In the genomic region with DNA sequence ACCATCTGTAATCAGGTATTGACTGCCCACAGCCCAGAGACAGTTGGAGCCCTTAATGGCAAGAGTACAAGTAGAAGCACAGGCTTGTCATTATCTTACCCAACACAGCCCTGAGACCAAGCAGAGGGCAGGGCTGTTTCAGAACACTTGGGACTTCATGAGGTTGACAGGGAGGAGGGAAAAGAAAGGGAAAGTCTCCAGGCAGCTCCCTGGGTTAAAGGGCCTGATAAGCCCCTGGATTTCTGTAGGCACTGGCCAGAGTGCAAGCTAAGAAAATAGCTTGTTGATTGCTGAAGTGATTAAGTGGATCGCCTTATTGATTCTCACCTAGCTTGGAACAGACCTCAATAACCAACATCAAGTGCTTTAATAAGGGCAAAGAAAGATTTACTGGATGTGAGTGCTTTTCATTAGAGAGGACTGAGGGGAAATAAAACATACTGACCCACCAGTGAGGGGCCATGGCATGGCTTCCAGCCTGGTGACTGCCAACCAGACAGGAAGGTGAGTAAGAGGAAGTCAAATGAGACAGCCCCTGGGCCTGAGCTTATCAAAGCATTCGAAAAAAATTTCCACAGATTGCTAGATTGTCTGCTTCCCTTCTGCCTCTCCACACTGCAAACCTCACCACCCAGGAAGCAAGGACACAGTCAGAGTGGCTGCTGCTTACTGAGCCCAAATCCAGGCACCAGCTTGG, we compare ENCODE assay signal across 16 cellular contexts.
DNase-seq lines count a peak whose midpoint lies in the region; ATAC-seq and TF ChIP-seq lines count a peak whose summit lies in the region.
"Had no signal": no experiment of that assay in that cellular context is flagged by ENCODE, and none has a peak within 500 bp of the region (broad histone marks: within the 10 kb centered on the region; RNA-seq: fewer than 3 reads in every experiment).

No MANE protein-coding gene starts in this region.

- no peaks in the 10 kb centered on the region for H4K20me1 ChIP-seq in smooth muscle cell (ENCODE audit: low read depth)

- H3K9me3 ChIP-seq in smooth muscle cell (replicated peaks; ENCODE audit: low read depth) (peaks cover 5% of the 10 kb centered on the region), thyroid gland (no peaks in the 10 kb centered on the region)
- H3K9me3 ChIP-seq: Caco-2 had no signal

- no peaks in the 10 kb centered on the region for H3K79me2 ChIP-seq in smooth muscle cell (ENCODE audit: low read depth)
- H3K79me2 ChIP-seq: hepatocyte had no signal

- H3K27me3 ChIP-seq in smooth muscle cell (ENCODE audit: low read depth) = no peaks in the 10 kb centered on the region
- no peaks in the 10 kb centered on the region for H3K27me3 ChIP-seq in thyroid gland
- H3K27me3 ChIP-seq: hepatocyte, tibial artery had no signal

- H3K36me3 Mint-ChIP-seq in activated CD8-positive, alpha-beta T cell treated with anti-CD3 and anti-CD28 coated beads for 36 hours (ENCODE audit: low read depth) = peaks cover 4% of the 10 kb centered on the region
- no peaks in the 10 kb centered on the region for H3K36me3 Mint-ChIP-seq in activated CD8-positive, alpha-beta T cell treated with anti-CD3 and anti-CD28 coated beads, Interleukin-2, amount 10 ng/mL, durations not matched to agents 7 days and 5 days (ENCODE audit: low read depth)

- peak; percentile 2 for DNase-seq in activated CD8-positive, alpha-beta T cell treated with anti-CD3 and anti-CD28 coated beads for 36 hours
- no peak for DNase-seq in activated CD8-positive, alpha-beta T cell treated with anti-CD3 and anti-CD28 coated beads, Interleukin-2, amount 10 ng/mL, durations not matched to agents 7 days and 5 days
- DNase-seq in fibroblast of villous mesenchyme (ENCODE audit: low read depth) (peak; percentile 8), smooth muscle cell (lab: John Stamatoyannopoulos, UW; ENCODE audit: unreplicated experiment) (no peak), thyroid gland (no peak), NCI-H2171 (lab: John Stamatoyannopoulos, UW) (no peak), HPDE6-E6E7 (ENCODE audit: extremely low spot score) (no peak)
- DNase-seq: activated CD4-positive, alpha-beta T cell treated with anti-CD3 and anti-CD28 coated beads, Interleukin-2, amount 50 U/mL, for 4 hours; activated effector memory CD4-positive, alpha-beta T cell treated with Interleukin-2 at 50 U/mL for 16 hours; Caco-2; lower lobe of right lung; NCI-H2107; tibial artery had no signal

- 60% methylated on average over 2 of the region's 2 CpGs for WGBS in smooth muscle cell (ENCODE audit: low lambda C conversion rate)
- WGBS in thyroid gland, 2 donors = 77 to 92% methylated on average over 2 of the region's 2 CpGs

- H3K4me3 Mint-ChIP-seq in activated CD8-positive, alpha-beta T cell treated with anti-CD3 and anti-CD28 coated beads for 36 hours = no peak overlapping the region
- no peak overlapping the region for H3K4me3 Mint-ChIP-seq in activated CD8-positive, alpha-beta T cell treated with anti-CD3 and anti-CD28 coated beads, Interleukin-2, amount 10 ng/mL, durations not matched to agents 7 days and 5 days
- H3K4me3 Mint-ChIP-seq: T-helper 1 cell treated with Interleukin-12 subunit alpha and Interleukin-12 subunit beta and Interleukin-4 antibody, amounts not matched to agents 30 μg/mL and 1 μg/mL, for 36 hours had no signal

- intact Hi-C loops in activated CD8-positive, alpha-beta T cell treated with anti-CD3 and anti-CD28 coated beads for 36 hours (cut with micrococcal nuclease) = no loop called here
- intact Hi-C loops in thyroid gland (cut with DNase I) = no loop called here

- no peak for TF ChIP-seq POLR2A in thyroid gland (IDR thresholded peaks at IDR 0.05)

- peak overlapping the region; percentile 46 for H3K4me2 ChIP-seq in smooth muscle cell
- H3K4me2 ChIP-seq: hepatocyte had no signal

- peaks cover 9% of the 10 kb centered on the region for H3K27me3 Mint-ChIP-seq in activated CD8-positive, alpha-beta T cell treated with anti-CD3 and anti-CD28 coated beads for 36 hours
- H3K27me3 Mint-ChIP-seq in activated CD8-positive, alpha-beta T cell treated with anti-CD3 and anti-CD28 coated beads, Interleukin-2, amount 10 ng/mL, durations not matched to agents 7 days and 5 days (ENCODE audit: low read depth) = peaks cover 9% of the 10 kb centered on the region

- no peaks in the 10 kb centered on the region for H3K4me1 Mint-ChIP-seq in activated CD8-positive, alpha-beta T cell treated with anti-CD3 and anti-CD28 coated beads for 36 hours (ENCODE audit: low read depth)
- peaks cover 4% of the 10 kb centered on the region for H3K4me1 Mint-ChIP-seq in activated CD8-positive, alpha-beta T cell treated with anti-CD3 and anti-CD28 coated beads, Interleukin-2, amount 10 ng/mL, durations not matched to agents 7 days and 5 days (ENCODE audit: low read depth)

- H3K36me3 ChIP-seq in smooth muscle cell (ENCODE audit: low read depth) (no peaks in the 10 kb centered on the region), thyroid gland (no peaks in the 10 kb centered on the region)
- H3K36me3 ChIP-seq: lower lobe of right lung, tibial artery had no signal

- CTCF ChIA-PET in activated CD8-positive, alpha-beta T cell treated with anti-CD3 and anti-CD28 coated beads for 36 hours (lab: Charles Lee) = no interaction called here
- CTCF ChIA-PET in activated CD8-positive, alpha-beta T cell treated with anti-CD3 and anti-CD28 coated beads, Interleukin-2, amount 10 ng/mL, durations not matched to agents 7 days and 5 days (lab: Charles Lee) = no interaction called here

- H3K4me1 ChIP-seq in smooth muscle cell (ENCODE audit: low read depth) (peaks cover 10% of the 10 kb centered on the region), thyroid gland (peaks cover 15 to 27% of the 10 kb centered on the region in 2 donors)
- H3K4me1 ChIP-seq: Caco-2, lower lobe of right lung had no signal

- peaks cover 8% of the 10 kb centered on the region for H3K9me3 Mint-ChIP-seq in activated CD8-positive, alpha-beta T cell treated with anti-CD3 and anti-CD28 coated beads for 36 hours
- peaks cover 5% of the 10 kb centered on the region for H3K9me3 Mint-ChIP-seq in activated CD8-positive, alpha-beta T cell treated with anti-CD3 and anti-CD28 coated beads, Interleukin-2, amount 10 ng/mL, durations not matched to agents 7 days and 5 days (ENCODE audit: insufficient read depth)

- POLR2A ChIA-PET in activated CD8-positive, alpha-beta T cell treated with anti-CD3 and anti-CD28 coated beads for 36 hours (lab: Charles Lee) = no interaction called here
- POLR2A ChIA-PET in activated CD8-positive, alpha-beta T cell treated with anti-CD3 and anti-CD28 coated beads, Interleukin-2, amount 10 ng/mL, durations not matched to agents 7 days and 5 days (lab: Charles Lee) = interaction anchor here (0.6 kb wide), 2 partner anchors 21 to 61 kb away, joined by 3 read pairs; no protein-coding TSS in a partner anchor

- no peak for ATAC-seq in activated CD8-positive, alpha-beta T cell treated with anti-CD3 and anti-CD28 coated beads for 36 hours
- ATAC-seq in activated CD8-positive, alpha-beta T cell treated with anti-CD3 and anti-CD28 coated beads, Interleukin-2, amount 10 ng/mL, durations not matched to agents 7 days and 5 days = no peak
- peak; percentile 53; the same call in 2 of the 3 replicates for ATAC-seq in SK-N-SH treated with all-trans-retinoic acid at 6 μM for 48 hours

- peak overlapping the region; percentile 55 for H3K27ac ChIP-seq in smooth muscle cell (ENCODE audit: low read depth)
- no peak overlapping the region for H3K27ac ChIP-seq in thyroid gland
- H3K27ac ChIP-seq: hepatocyte, lower lobe of right lung, tibial artery had no signal

- peak overlapping the region; percentile 52 for H2AFZ ChIP-seq in smooth muscle cell (ENCODE audit: low read depth)
- H2AFZ ChIP-seq: hepatocyte had no signal

- TF ChIP-seq CTCF in activated CD8-positive, alpha-beta T cell treated with anti-CD3 and anti-CD28 coated beads for 36 hours (IDR thresholded peaks at IDR 0.05) = no peak
- TF ChIP-seq CTCF in fibroblast of villous mesenchyme (IDR thresholded peaks at IDR 0.05; ENCODE audit: insufficient read depth, low read depth, low read length) (no peak), smooth muscle cell (IDR thresholded peaks at IDR 0.05; ENCODE audit: borderline replicate concordance, insufficient read depth, poor library complexity, severe bottlenecking) (no peak), thyroid gland (IDR thresholded peaks at IDR 0.05) (no peak)

- no peak overlapping the region for H3K4me3 ChIP-seq in fibroblast of villous mesenchyme (ENCODE audit: low read depth, low read length)
- H3K4me3 ChIP-seq in smooth muscle cell = no peak overlapping the region
- H3K4me3 ChIP-seq in thyroid gland (replicated peaks in 1 of 3) = no peak overlapping the region
- H3K4me3 ChIP-seq: hepatocyte, lower lobe of right lung, tibial artery had no signal

- H3K9ac ChIP-seq in smooth muscle cell (ENCODE audit: low read depth) = peak overlapping the region; percentile 42

- no peak overlapping the region for H3K27ac Mint-ChIP-seq in activated CD8-positive, alpha-beta T cell treated with anti-CD3 and anti-CD28 coated beads for 36 hours
- H3K27ac Mint-ChIP-seq in activated CD8-positive, alpha-beta T cell treated with anti-CD3 and anti-CD28 coated beads, Interleukin-2, amount 10 ng/mL, durations not matched to agents 7 days and 5 days = no peak overlapping the region
- H3K27ac Mint-ChIP-seq: T-helper 1 cell treated with Interleukin-12 subunit alpha and Interleukin-12 subunit beta and Interleukin-4 antibody, amounts not matched to agents 30 μg/mL and 1 μg/mL, for 36 hours had no signal

- H3F3A ChIP-seq in smooth muscle cell (ENCODE audit: low read depth) = no peaks in the 10 kb centered on the region

TF ChIP-seq in SK-N-SH treated with all-trans-retinoic acid at 6 μM for 48 hours, 23 proteins besides CTCF, POLR2A, EP300 and RAD21 (continues in another document):
- TF ChIP-seq ZNF8 (CRISPR knock-in tag; IDR thresholded peaks at IDR 0.05) (no peak), ISL1 (CRISPR knock-in tag; IDR thresholded peaks at IDR 0.05) (no peak), ZNF70 (CRISPR knock-in tag; IDR thresholded peaks at IDR 0.05) (no peak), ZNF565 (CRISPR knock-in tag; conservative IDR thresholded peaks at IDR 0.05; ENCODE audit: low read depth) (no peak), BACH2 (CRISPR knock-in tag; IDR thresholded peaks at IDR 0.05; ENCODE audit: borderline replicate concordance) (no peak)
- TF ChIP-seq, protein P1, sequence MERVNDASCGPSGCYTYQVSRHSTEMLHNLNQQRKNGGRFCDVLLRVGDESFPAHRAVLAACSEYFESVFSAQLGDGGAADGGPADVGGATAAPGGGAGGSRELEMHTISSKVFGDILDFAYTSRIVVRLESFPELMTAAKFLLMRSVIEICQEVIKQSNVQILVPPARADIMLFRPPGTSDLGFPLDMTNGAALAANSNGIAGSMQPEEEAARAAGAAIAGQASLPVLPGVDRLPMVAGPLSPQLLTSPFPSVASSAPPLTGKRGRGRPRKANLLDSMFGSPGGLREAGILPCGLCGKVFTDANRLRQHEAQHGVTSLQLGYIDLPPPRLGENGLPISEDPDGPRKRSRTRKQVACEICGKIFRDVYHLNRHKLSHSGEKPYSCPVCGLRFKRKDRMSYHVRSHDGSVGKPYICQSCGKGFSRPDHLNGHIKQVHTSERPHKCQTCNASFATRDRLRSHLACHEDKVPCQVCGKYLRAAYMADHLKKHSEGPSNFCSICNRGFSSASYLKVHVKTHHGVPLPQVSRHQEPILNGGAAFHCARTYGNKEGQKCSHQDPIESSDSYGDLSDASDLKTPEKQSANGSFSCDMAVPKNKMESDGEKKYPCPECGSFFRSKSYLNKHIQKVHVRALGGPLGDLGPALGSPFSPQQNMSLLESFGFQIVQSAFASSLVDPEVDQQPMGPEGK (CRISPR knock-in tag; IDR thresholded peaks at IDR 0.05; ENCODE audit: borderline replicate concordance) = no peak

Comparison
In these comparisons a context has a peak if more than half of its experiments do, and no peak if none do; other contexts are left out.
1. DNase-seq: peak in activated CD8-positive, alpha-beta T cell treated with anti-CD3 and anti-CD28 coated beads for 36 hours (single experiment) and fibroblast of villous mesenchyme (single experiment); none in activated CD8-positive, alpha-beta T cell treated with anti-CD3 and anti-CD28 coated beads, Interleukin-2, amount 10 ng/mL, durations not matched to agents 7 days and 5 days (single experiment), smooth muscle cell (single experiment), thyroid gland (0 of 2), NCI-H2171 (single experiment) and HPDE6-E6E7 (single experiment).